Comparison of ENCODE assay signal across 1 cellular context in the genomic region with DNA sequence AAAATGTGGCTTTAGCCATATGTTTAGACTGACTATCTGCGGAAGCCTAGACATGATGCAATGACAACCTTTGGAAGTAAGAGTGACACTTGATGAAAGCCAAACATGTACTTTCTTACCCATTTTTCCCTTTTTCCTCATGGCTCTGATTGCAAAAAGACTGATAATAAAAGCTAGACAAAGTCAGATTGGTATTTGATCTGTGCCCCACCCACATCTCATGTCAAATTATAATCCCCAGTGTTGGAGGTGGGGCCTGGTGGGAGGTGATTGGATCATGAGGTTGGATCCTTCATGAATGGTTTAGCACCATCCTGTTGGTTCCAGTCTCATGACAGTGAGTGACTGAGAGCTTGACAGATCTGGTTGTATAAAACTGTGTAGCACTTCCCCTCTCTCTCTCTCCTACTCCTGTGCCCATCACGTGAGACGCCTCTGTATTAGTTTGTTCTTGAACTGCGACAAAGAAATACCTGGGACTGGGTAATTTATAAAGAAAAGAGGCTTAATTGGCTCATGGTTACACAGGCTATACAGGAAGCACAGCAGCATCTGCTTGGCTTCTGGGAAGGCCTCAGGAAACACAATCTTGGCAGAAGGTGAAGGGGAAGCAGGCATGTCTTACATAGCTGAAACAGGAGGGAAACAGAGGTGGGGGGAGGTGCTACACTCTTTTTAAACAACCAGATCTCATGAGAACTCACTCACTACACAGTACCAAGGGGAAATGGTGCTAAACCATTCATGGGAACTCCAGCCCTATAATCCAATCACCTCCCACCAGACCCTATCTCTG.
TF ChIP-seq lines count a peak whose summit lies in the region.

No MANE protein-coding gene starts in this region.

TF ChIP-seq in H1, 55 proteins besides CTCF, POLR2A, EP300 and RAD21 (continued from another document):
- TF ChIP-seq CHD1 (IDR thresholded peaks at IDR 0.05; ENCODE audit: low read depth, low read length) (no peak), RBBP5 (IDR thresholded peaks at IDR 0.05; ENCODE audit: borderline replicate concordance, low read depth, low read length) (no peak), CEBPB (IDR thresholded peaks at IDR 0.05; ENCODE audit: low read depth, low read length) (no peak), PHF8 (conservative IDR thresholded peaks at IDR 0.05; ENCODE audit: low read depth, low read length) (no peak), SIRT6 (IDR thresholded peaks at IDR 0.05; ENCODE audit: low read length) (no peak), TCF12 (IDR thresholded peaks at IDR 0.05; ENCODE audit: low read depth, low read length) (no peak), RFX5 (IDR thresholded peaks at IDR 0.05; ENCODE audit: borderline replicate concordance, low read depth, low read length) (no peak), TEAD4 (IDR thresholded peaks at IDR 0.05; ENCODE audit: low read depth, low read length) (no peak), ZNF274 (IDR thresholded peaks at IDR 0.05; ENCODE audit: borderline replicate concordance, extremely low read depth, low read length) (no peak), KDM4A (IDR thresholded peaks at IDR 0.05; ENCODE audit: low read depth, low read length, severe bottlenecking) (no peak), RNF2 (IDR thresholded peaks at IDR 0.05; ENCODE audit: borderline replicate concordance, low read depth, low read length, missing control alignments, poor library complexity, severe bottlenecking) (no peak), ATF2 (IDR thresholded peaks at IDR 0.05; ENCODE audit: low read length) (no peak), EZH2 (IDR thresholded peaks at IDR 0.05; ENCODE audit: low read depth, low read length, severe bottlenecking) (no peak), SIX5 (IDR thresholded peaks at IDR 0.05; ENCODE audit: low read depth, low read length) (no peak)
- TF ChIP-seq, protein P1, sequence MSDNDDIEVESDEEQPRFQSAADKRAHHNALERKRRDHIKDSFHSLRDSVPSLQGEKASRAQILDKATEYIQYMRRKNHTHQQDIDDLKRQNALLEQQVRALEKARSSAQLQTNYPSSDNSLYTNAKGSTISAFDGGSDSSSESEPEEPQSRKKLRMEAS (IDR thresholded peaks at IDR 0.05) = no peak
